9 cellular contexts compared by ENCODE assay signal in the genomic region with DNA sequence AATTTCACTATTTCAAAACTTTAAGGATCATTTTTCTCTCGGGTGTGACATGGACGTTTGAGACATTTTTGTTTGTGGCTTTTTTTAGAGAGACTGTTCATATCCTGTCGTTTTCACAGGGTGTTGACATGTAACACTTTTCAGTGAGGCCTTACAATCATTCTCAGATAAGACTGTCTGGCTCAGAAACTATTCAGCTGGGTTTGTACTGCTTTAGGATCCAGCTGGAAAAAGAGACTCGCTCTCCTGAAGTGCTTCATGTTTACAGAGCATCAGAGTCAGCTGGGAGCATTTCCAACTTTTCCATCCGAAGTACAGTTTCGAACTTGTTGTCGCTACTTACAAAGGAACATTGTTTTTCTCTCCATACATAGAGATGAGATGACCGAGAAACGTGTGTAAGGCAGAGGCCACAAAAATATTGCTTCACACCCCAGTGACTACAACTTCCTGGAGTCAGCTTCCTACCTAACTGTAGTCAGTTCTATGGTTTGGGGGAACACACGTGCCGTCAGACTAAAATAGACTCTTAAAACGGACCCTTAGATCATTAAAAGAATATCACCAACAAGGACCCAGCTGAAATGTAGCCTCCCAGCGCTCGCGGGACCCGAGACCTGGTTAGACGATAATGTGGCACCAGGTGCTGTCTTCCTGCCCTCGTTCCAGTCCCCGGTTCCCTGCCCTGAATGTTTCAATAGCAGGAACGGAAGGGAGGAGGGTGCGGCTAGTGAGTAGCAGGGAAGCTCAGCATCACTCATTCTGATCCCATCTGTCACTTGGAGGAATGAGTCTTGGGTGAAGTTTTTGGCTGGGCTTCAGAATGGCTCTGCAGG.
A peak's percentile ranks its signal among the peaks of the same experiment; 100 is the strongest.
DNase-seq lines count a peak whose midpoint lies in the region; ATAC-seq and TF ChIP-seq lines count a peak whose summit lies in the region.
"Had no signal": no experiment of that assay in that cellular context is flagged by ENCODE, and none has a peak within 500 bp of the region (broad histone marks: within the 10 kb centered on the region; RNA-seq: fewer than 3 reads in every experiment).

No MANE protein-coding gene starts in this region.

- ATAC-seq in GM18861 (IDR thresholded peaks at IDR 0.05; ENCODE audit: unreplicated experiment) (peak; percentile 27), HG02884 (IDR thresholded peaks at IDR 0.05; ENCODE audit: unreplicated experiment) (peak; percentile 46)

- in situ Hi-C loops in G401 (cut with HindIII; ENCODE audit: low sequenced_read_pairs) = no loop called here

- H3K4me1 ChIP-seq in neutrophil (ENCODE audit: control insufficient read depth in 1 of 2, insufficient read depth in 1 of 2, low read depth in 1 of 2, low read length in 1 of 2) (peaks cover 72 to 75% of the 10 kb centered on the region in 2 experiments), SJCRH30 (no peaks in the 10 kb centered on the region)

- H3K4me3 ChIP-seq in epithelial cell of esophagus (ENCODE audit: low read length) (peak overlapping the region; percentile 77), neutrophil (ENCODE audit: low read depth in 1 of 2, low read length in 1 of 2) (peak overlapping the region; percentile 88 to 91), SJCRH30 (no peak overlapping the region)
- H3K4me3 ChIP-seq: SK-N-MC had no signal

- no peaks in the 10 kb centered on the region for H3K27me3 ChIP-seq in neutrophil
- no peaks in the 10 kb centered on the region for H3K27me3 ChIP-seq in SJCRH30

- TF ChIP-seq CTCF in epithelial cell of esophagus (IDR thresholded peaks at IDR 0.05; ENCODE audit: insufficient read depth, low read depth, low read length, missing control alignments) (no peak), neutrophil (IDR thresholded peaks at IDR 0.05) (no peak)

- H3K9me3 ChIP-seq in neutrophil (no peaks in the 10 kb centered on the region), SJCRH30 (replicated peaks) (no peaks in the 10 kb centered on the region)

- peak overlapping the region; percentile 98 for H3K27ac ChIP-seq in neutrophil
- H3K27ac ChIP-seq in SJCRH30 = no peak overlapping the region
- H3K27ac ChIP-seq: SK-N-MC had no signal

- peaks cover 48% of the 10 kb centered on the region for H3K36me3 ChIP-seq in neutrophil
- H3K36me3 ChIP-seq in SJCRH30 = no peaks in the 10 kb centered on the region

- peak; percentile 5 for DNase-seq in SIG-M5 (lab: John Stamatoyannopoulos, UW)
- peak; percentile 91 for DNase-seq in epithelial cell of esophagus (ENCODE audit: low read depth)
- no peak for DNase-seq in DMS153 (lab: John Stamatoyannopoulos, UW)
- DNase-seq in SJCRH30 = no peak
- DNase-seq in G401 (ENCODE audit: low spot score) = no peak

Comparison
In these comparisons a context has a peak if more than half of its experiments do, and no peak if none do; other contexts are left out.
1. DNase-seq: peak in SIG-M5 (single experiment) and epithelial cell of esophagus (single experiment); none in DMS153 (single experiment), SJCRH30 (0 of 2) and G401 (single experiment).